Comparison of ENCODE assay signal across 1 cellular context in the genomic region with DNA sequence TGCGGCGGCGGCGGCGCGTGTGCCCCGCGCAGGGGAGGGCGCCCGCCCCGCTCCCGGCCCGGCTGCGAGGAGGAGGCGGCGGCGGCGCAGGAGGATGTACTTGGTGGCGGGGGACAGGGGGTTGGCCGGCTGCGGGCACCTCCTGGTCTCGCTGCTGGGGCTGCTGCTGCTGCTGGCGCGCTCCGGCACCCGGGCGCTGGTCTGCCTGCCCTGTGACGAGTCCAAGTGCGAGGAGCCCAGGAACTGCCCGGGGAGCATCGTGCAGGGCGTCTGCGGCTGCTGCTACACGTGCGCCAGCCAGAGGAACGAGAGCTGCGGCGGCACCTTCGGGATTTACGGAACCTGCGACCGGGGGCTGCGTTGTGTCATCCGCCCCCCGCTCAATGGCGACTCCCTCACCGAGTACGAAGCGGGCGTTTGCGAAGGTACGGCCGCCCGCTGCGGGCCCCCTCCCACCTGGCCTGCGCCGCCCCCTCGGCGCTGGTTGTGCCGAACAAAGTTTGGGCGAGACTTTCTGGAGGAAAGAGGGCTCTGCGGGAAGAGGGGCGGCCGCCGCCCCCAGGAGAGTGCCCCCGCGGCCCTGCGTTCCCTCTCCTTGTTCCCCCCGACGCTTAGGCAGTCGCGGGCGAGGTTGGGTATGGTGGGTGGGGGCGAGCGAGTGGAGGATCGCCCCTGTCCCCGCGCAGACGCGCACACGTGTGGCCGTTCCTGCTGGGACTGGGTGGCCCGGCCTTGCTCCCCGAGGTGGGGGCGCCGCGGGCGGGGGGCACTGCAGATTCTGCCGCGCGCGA.
TF ChIP-seq lines count a peak whose summit lies in the region.

No MANE protein-coding gene starts in this region.

TF ChIP-seq in HepG2, 621 proteins besides CTCF, POLR2A, EP300 and RAD21 (continued from another document and continues in another):
- TF ChIP-seq ZNF616 (CRISPR knock-in tag; IDR thresholded peaks at IDR 0.05; ENCODE audit: low read depth) (no peak), HMG20A (CRISPR knock-in tag; IDR thresholded peaks at IDR 0.05; ENCODE audit: borderline replicate concordance) (no peak), RAD51 (IDR thresholded peaks at IDR 0.05; ENCODE audit: borderline replicate concordance) (no peak), ZSCAN21 (CRISPR knock-in tag; IDR thresholded peaks at IDR 0.05; ENCODE audit: borderline replicate concordance) (no peak; the same call in 1 of the 2 replicates), ZNF570 (CRISPR knock-in tag; IDR thresholded peaks at IDR 0.05; ENCODE audit: borderline replicate concordance) (no peak), ATF5 (CRISPR knock-in tag; IDR thresholded peaks at IDR 0.05; ENCODE audit: low read depth) (no peak), KDM1A (CRISPR knock-in tag; IDR thresholded peaks at IDR 0.05) (no peak), GATAD1 (CRISPR knock-in tag; IDR thresholded peaks at IDR 0.05) (no peak), ZNF101 (CRISPR knock-in tag; IDR thresholded peaks at IDR 0.05; ENCODE audit: borderline replicate concordance, low read depth) (no peak), BORCS8-MEF2B (CRISPR knock-in tag; IDR thresholded peaks at IDR 0.05) (no peak), SKIL (CRISPR knock-in tag; IDR thresholded peaks at IDR 0.05; ENCODE audit: borderline replicate concordance) (no peak), ZNF354B (CRISPR knock-in tag; IDR thresholded peaks at IDR 0.05) (no peak), ZNF496 (CRISPR knock-in tag; IDR thresholded peaks at IDR 0.05; ENCODE audit: insufficient replicate concordance) (no peak), HCFC1 (IDR thresholded peaks at IDR 0.05; ENCODE audit: low read depth, low read length) (no peak), ZNF234 (CRISPR knock-in tag; conservative IDR thresholded peaks at IDR 0.05) (no peak), CREBL2 (CRISPR knock-in tag; IDR thresholded peaks at IDR 0.05; ENCODE audit: borderline replicate concordance) (no peak; the same call in 1 of the 2 replicates), CENPT (CRISPR knock-in tag; IDR thresholded peaks at IDR 0.05; ENCODE audit: low read depth) (no peak), FOXC1 (CRISPR knock-in tag; IDR thresholded peaks at IDR 0.05; ENCODE audit: borderline replicate concordance) (no peak), CCAR2 (optimal IDR thresholded peaks at IDR 0.05; ENCODE audit: low read depth, low read length) (no peak), ZNF549 (CRISPR knock-in tag; IDR thresholded peaks at IDR 0.05) (no peak), U2AF1 (optimal IDR thresholded peaks at IDR 0.05; ENCODE audit: low read depth, low read length) (peak; percentile 58), HNRNPLL (IDR thresholded peaks at IDR 0.05; ENCODE audit: low read depth, low read length, poor library complexity, severe bottlenecking) (peak; percentile 86), ZNF207 (IDR thresholded peaks at IDR 0.05; ENCODE audit: borderline replicate concordance) (no peak), ZNF224 (CRISPR knock-in tag; IDR thresholded peaks at IDR 0.05) (no peak), ATAD3A (CRISPR knock-in tag; IDR thresholded peaks at IDR 0.05) (no peak), HDAC2 (CRISPR knock-in tag; IDR thresholded peaks at IDR 0.05) (no peak), SMAD1 (CRISPR knock-in tag; IDR thresholded peaks at IDR 0.05; ENCODE audit: borderline replicate concordance, low read depth) (no peak), ZBTB14 (CRISPR knock-in tag; IDR thresholded peaks at IDR 0.05) (no peak), ZNF180 (CRISPR knock-in tag; IDR thresholded peaks at IDR 0.05; ENCODE audit: borderline replicate concordance, low read depth) (no peak), ZNF326 (CRISPR knock-in tag; IDR thresholded peaks at IDR 0.05; ENCODE audit: borderline replicate concordance) (no peak)
- TF ChIP-seq, protein P1, sequence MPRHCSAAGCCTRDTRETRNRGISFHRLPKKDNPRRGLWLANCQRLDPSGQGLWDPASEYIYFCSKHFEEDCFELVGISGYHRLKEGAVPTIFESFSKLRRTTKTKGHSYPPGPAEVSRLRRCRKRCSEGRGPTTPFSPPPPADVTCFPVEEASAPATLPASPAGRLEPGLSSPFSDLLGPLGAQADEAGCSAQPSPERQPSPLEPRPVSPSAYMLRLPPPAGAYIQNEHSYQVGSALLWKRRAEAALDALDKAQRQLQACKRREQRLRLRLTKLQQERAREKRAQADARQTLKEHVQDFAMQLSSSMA (CRISPR knock-in tag; IDR thresholded peaks at IDR 0.05), result no peak
- TF ChIP-seq, protein P2, sequence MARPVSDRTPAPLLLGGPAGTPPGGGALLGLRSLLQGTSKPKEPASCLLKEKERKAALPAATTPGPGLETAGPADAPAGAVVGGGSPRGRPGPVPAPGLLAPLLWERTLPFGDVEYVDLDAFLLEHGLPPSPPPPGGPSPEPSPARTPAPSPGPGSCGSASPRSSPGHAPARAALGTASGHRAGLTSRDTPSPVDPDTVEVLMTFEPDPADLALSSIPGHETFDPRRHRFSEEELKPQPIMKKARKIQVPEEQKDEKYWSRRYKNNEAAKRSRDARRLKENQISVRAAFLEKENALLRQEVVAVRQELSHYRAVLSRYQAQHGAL (CRISPR knock-in tag; IDR thresholded peaks at IDR 0.05; ENCODE audit: not compliant biosample characterization), result no peak
- TF ChIP-seq, protein P3, sequence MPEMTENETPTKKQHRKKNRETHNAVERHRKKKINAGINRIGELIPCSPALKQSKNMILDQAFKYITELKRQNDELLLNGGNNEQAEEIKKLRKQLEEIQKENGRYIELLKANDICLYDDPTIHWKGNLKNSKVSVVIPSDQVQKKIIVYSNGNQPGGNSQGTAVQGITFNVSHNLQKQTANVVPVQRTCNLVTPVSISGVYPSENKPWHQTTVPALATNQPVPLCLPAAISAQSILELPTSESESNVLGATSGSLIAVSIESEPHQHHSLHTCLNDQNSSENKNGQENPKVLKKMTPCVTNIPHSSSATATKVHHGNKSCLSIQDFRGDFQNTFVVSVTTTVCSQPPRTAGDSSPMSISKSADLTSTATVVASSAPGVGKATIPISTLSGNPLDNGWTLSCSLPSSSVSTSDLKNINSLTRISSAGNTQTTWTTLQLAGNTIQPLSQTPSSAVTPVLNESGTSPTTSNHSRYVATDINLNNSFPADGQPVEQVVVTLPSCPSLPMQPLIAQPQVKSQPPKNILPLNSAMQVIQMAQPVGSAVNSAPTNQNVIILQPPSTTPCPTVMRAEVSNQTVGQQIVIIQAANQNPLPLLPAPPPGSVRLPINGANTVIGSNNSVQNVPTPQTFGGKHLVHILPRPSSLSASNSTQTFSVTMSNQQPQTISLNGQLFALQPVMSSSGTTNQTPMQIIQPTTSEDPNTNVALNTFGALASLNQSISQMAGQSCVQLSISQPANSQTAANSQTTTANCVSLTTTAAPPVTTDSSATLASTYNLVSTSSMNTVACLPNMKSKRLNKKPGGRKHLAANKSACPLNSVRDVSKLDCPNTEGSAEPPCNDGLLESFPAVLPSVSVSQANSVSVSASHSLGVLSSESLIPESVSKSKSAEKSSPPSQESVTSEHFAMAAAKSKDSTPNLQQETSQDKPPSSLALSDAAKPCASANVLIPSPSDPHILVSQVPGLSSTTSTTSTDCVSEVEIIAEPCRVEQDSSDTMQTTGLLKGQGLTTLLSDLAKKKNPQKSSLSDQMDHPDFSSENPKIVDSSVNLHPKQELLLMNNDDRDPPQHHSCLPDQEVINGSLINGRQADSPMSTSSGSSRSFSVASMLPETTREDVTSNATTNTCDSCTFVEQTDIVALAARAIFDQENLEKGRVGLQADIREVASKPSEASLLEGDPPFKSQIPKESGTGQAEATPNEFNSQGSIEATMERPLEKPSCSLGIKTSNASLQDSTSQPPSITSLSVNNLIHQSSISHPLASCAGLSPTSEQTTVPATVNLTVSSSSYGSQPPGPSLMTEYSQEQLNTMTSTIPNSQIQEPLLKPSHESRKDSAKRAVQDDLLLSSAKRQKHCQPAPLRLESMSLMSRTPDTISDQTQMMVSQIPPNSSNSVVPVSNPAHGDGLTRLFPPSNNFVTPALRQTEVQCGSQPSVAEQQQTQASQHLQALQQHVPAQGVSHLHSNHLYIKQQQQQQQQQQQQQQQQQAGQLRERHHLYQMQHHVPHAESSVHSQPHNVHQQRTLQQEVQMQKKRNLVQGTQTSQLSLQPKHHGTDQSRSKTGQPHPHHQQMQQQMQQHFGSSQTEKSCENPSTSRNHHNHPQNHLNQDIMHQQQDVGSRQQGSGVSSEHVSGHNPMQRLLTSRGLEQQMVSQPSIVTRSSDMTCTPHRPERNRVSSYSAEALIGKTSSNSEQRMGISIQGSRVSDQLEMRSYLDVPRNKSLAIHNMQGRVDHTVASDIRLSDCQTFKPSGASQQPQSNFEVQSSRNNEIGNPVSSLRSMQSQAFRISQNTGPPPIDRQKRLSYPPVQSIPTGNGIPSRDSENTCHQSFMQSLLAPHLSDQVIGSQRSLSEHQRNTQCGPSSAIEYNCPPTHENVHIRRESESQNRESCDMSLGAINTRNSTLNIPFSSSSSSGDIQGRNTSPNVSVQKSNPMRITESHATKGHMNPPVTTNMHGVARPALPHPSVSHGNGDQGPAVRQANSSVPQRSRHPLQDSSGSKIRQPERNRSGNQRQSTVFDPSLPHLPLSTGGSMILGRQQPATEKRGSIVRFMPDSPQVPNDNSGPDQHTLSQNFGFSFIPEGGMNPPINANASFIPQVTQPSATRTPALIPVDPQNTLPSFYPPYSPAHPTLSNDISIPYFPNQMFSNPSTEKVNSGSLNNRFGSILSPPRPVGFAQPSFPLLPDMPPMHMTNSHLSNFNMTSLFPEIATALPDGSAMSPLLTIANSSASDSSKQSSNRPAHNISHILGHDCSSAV (CRISPR knock-in tag; IDR thresholded peaks at IDR 0.05; ENCODE audit: borderline replicate concordance), result no peak
- TF ChIP-seq, protein P4, sequence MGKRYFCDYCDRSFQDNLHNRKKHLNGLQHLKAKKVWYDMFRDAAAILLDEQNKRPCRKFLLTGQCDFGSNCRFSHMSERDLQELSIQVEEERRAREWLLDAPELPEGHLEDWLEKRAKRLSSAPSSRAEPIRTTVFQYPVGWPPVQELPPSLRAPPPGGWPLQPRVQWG (CRISPR knock-in tag; IDR thresholded peaks at IDR 0.05; ENCODE audit: borderline replicate concordance, low read depth), result no peak
- TF ChIP-seq, protein P5, sequence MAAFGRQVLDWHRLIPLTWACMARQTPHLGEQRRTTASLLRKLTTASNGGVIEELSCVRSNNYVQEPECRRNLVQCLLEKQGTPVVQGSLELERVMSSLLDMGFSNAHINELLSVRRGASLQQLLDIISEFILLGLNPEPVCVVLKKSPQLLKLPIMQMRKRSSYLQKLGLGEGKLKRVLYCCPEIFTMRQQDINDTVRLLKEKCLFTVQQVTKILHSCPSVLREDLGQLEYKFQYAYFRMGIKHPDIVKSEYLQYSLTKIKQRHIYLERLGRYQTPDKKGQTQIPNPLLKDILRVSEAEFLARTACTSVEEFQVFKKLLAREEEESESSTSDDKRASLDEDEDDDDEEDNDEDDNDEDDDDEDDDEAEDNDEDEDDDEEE (CRISPR knock-in tag; IDR thresholded peaks at IDR 0.05), result no peak
- TF ChIP-seq, protein P6, sequence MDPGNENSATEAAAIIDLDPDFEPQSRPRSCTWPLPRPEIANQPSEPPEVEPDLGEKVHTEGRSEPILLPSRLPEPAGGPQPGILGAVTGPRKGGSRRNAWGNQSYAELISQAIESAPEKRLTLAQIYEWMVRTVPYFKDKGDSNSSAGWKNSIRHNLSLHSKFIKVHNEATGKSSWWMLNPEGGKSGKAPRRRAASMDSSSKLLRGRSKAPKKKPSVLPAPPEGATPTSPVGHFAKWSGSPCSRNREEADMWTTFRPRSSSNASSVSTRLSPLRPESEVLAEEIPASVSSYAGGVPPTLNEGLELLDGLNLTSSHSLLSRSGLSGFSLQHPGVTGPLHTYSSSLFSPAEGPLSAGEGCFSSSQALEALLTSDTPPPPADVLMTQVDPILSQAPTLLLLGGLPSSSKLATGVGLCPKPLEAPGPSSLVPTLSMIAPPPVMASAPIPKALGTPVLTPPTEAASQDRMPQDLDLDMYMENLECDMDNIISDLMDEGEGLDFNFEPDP (CRISPR knock-in tag; conservative IDR thresholded peaks at IDR 0.05), result no peak
- TF ChIP-seq, protein P7, sequence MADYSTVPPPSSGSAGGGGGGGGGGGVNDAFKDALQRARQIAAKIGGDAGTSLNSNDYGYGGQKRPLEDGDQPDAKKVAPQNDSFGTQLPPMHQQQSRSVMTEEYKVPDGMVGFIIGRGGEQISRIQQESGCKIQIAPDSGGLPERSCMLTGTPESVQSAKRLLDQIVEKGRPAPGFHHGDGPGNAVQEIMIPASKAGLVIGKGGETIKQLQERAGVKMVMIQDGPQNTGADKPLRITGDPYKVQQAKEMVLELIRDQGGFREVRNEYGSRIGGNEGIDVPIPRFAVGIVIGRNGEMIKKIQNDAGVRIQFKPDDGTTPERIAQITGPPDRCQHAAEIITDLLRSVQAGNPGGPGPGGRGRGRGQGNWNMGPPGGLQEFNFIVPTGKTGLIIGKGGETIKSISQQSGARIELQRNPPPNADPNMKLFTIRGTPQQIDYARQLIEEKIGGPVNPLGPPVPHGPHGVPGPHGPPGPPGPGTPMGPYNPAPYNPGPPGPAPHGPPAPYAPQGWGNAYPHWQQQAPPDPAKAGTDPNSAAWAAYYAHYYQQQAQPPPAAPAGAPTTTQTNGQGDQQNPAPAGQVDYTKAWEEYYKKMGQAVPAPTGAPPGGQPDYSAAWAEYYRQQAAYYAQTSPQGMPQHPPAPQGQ (CRISPR knock-in tag; IDR thresholded peaks at IDR 0.05; ENCODE audit: borderline replicate concordance), result no peak
